In genomic region chr6:127516676-127517273, GRCh38 we compare ENCODE assay signal across 8 cellular contexts. TPM values are rescaled to one million over a fixed set of nuclear protein-coding genes. Genes with fewer than 3 reads are reported as not detected.
A peak's percentile ranks its signal among the peaks of the same experiment; 100 is the strongest.
DNase-seq lines count a peak whose midpoint lies in the region; ATAC-seq and TF ChIP-seq lines count a peak whose summit lies in the region.

No MANE protein-coding gene starts in this region.

- H3K9me3 ChIP-seq in MM.1S (replicated peaks; ENCODE audit: insufficient read depth, low read length) (no peaks in the 10 kb centered on the region), spleen (no peaks in the 10 kb centered on the region)

- no peak overlapping the region for H3K27ac Mint-ChIP-seq in HFFc6
- H3K27ac Mint-ChIP-seq in brain = peak overlapping the region; percentile 88 to 99 (median 98)

- H3K36me3 ChIP-seq in MM.1S (replicated peaks; ENCODE audit: insufficient read depth, low read length) (no peaks in the 10 kb centered on the region), spleen (no peaks in the 10 kb centered on the region)

- H3K27me3 Mint-ChIP-seq in HFFc6 (ENCODE audit: insufficient read depth) = peaks cover 19% of the 10 kb centered on the region
- H3K27me3 Mint-ChIP-seq in brain = peaks cover 35% of the 10 kb centered on the region

- H3K36me3 Mint-ChIP-seq in HFFc6 (ENCODE audit: low read depth) (0 out of 2 replicates have a peak, but pooled peaks cover 4% of the 10 kb centered on the region), brain (peaks cover 26% of the 10 kb centered on the region)

- no peaks in the 10 kb centered on the region for H3F3A ChIP-seq in MM.1S (ENCODE audit: insufficient read depth, low read length)

- peak overlapping the region; percentile 88 for H3K4me3 Mint-ChIP-seq in HFFc6
- peak overlapping the region; percentile 91 to 98 (median 93) for H3K4me3 Mint-ChIP-seq in brain

- H3K4me1 Mint-ChIP-seq in HFFc6 (ENCODE audit: low read depth) (peaks cover 32% of the 10 kb centered on the region), brain (peaks cover 69% of the 10 kb centered on the region)

- no peak for TF ChIP-seq POLR2A in spleen (IDR thresholded peaks at IDR 0.05)

- H3K79me2 ChIP-seq in MM.1S (ENCODE audit: low read length) = no peaks in the 10 kb centered on the region

- H3K27me3 ChIP-seq in MM.1S (replicated peaks; ENCODE audit: insufficient read depth, low read length) (no peaks in the 10 kb centered on the region), spleen (replicated peaks in 1 of 7) (peaks cover 0 to 78% (median 60%) of the 10 kb centered on the region in 7 donors)

- H4K20me1 ChIP-seq in MM.1S (ENCODE audit: insufficient read depth, low read length) = no peaks in the 10 kb centered on the region

- H3K27ac ChIP-seq in MM.1S (ENCODE audit: low read length) = no peak overlapping the region
- H3K27ac ChIP-seq in spleen = peak overlapping the region in 3 of 8 donors; percentile 45 to 60 (median 50)

- peak overlapping the region; percentile 77 for H3K4me3 ChIP-seq in MM.1S (ENCODE audit: low read length)
- peak overlapping the region; percentile 62 to 86 (median 70) for H3K4me3 ChIP-seq in spleen

- H3K9me2 ChIP-seq in MM.1S (replicated peaks; ENCODE audit: insufficient read depth, low read length) = no peaks in the 10 kb centered on the region

- peak; percentile 84 for DNase-seq in NCI-H510A treated with DMSO at 0.1 percent for 48 hours (lab: John Stamatoyannopoulos, UW)
- DNase-seq in NCI-H510A (lab: John Stamatoyannopoulos, UW) = no peak
- peak; percentile 41 for DNase-seq in HFFc6
- peak; percentile 39 for DNase-seq in MM.1S
- DNase-seq in iPS-NIHi11 (ENCODE audit: low spot score) = peak; percentile 65
- DNase-seq in spleen = no peak

- peak; percentile 75 for ATAC-seq in SK-N-SH treated with all-trans-retinoic acid at 6 μM for 48 hours

- H2AFZ ChIP-seq in MM.1S (ENCODE audit: low read length) = peak overlapping the region; percentile 86

- H3K4me1 ChIP-seq in MM.1S (ENCODE audit: low read length) (no peaks in the 10 kb centered on the region), spleen (peaks cover 15 to 46% (median 38%) of the 10 kb centered on the region in 6 donors)

- 8 to 13% (median 10%) methylated on average over 6 of the region's 6 CpGs for WGBS in spleen, 5 donors

- intact Hi-C loops in spleen (cut with DNase I; ENCODE audit: low total_unique reads) = no loop called here

- H3K9ac ChIP-seq in MM.1S (ENCODE audit: low read length) = no peak overlapping the region

- no peaks in the 10 kb centered on the region for H3K9me3 Mint-ChIP-seq in HFFc6
- H3K9me3 Mint-ChIP-seq in brain = peaks cover 0 to 9% (median 0%) of the 10 kb centered on the region in 5 experiments

- peak overlapping the region; percentile 92 for H3K4me2 ChIP-seq in MM.1S (ENCODE audit: low read depth, low read length)

- TF ChIP-seq CTCF in HFFc6 (IDR thresholded peaks at IDR 0.05) = peak; percentile 82
- peak; percentile 84 for TF ChIP-seq CTCF in MM.1S (IDR thresholded peaks at IDR 0.05; ENCODE audit: low read length)
- TF ChIP-seq CTCF in brain (conservative IDR thresholded peaks at IDR 0.05) = peak; percentile 64 to 83
- peak; percentile 18 to 72 (median 64) for TF ChIP-seq CTCF in spleen (IDR thresholded peaks at IDR 0.05 in 8 of 11, conservative IDR thresholded peaks at IDR 0.05 in 3 of 11)

TF ChIP-seq in SK-N-SH treated with all-trans-retinoic acid at 6 μM for 48 hours, 23 proteins besides CTCF, POLR2A, EP300 and RAD21 (continues in another document):
- TF ChIP-seq GLIS3 (CRISPR knock-in tag; IDR thresholded peaks at IDR 0.05) = no peak
- no peak for TF ChIP-seq CSRNP3 (CRISPR knock-in tag; IDR thresholded peaks at IDR 0.05)
- TF ChIP-seq ARNTL (CRISPR knock-in tag; IDR thresholded peaks at IDR 0.05; ENCODE audit: borderline replicate concordance, low read depth) = no peak
- no peak for TF ChIP-seq TOX (CRISPR knock-in tag; IDR thresholded peaks at IDR 0.05; ENCODE audit: borderline replicate concordance)
- no peak for TF ChIP-seq SNAI2 (CRISPR knock-in tag; IDR thresholded peaks at IDR 0.05)
- TF ChIP-seq TCF4 (CRISPR knock-in tag; IDR thresholded peaks at IDR 0.05; ENCODE audit: borderline replicate concordance) = no peak; the same call in 1 of the 2 replicates
- no peak for TF ChIP-seq PATZ1 (CRISPR knock-in tag; IDR thresholded peaks at IDR 0.05; ENCODE audit: borderline replicate concordance)
- TF ChIP-seq ZNF565 (CRISPR knock-in tag; conservative IDR thresholded peaks at IDR 0.05; ENCODE audit: low read depth) = no peak
- TF ChIP-seq ZNF70 (CRISPR knock-in tag; IDR thresholded peaks at IDR 0.05) = no peak
- no peak for TF ChIP-seq CREB5 (CRISPR knock-in tag; IDR thresholded peaks at IDR 0.05; ENCODE audit: low read depth)
- TF ChIP-seq TSHZ2 (CRISPR knock-in tag; IDR thresholded peaks at IDR 0.05) = no peak
- TF ChIP-seq ESRRG (CRISPR knock-in tag; IDR thresholded peaks at IDR 0.05) = no peak

RNA-seq across cellular contexts. Expression of gene KIAA0408, which starts 57.6 kb away (rescaled TPM):
- 1 to 10 TPM; 1.4 to 3.5 (median 2.3) TPM for total RNA-seq in HFFc6 (2021; fragmentation: NEBNext Ultra II Directional; extraction: Animal tissue kit (Norgen Biotek cat#: 25700))
- polyA plus RNA-seq in brain (ENCODE audit: insufficient read depth, low read depth, low replicate concordance) = 24.9 TPM
- total RNA-seq in spleen = 1 to 10 TPM; 2.4 to 6.6 (median 2.5) TPM
- polyA plus RNA-seq in spleen = 1 to 10 TPM in 2 of 3 donors, under 1 TPM in 1; 0.65 to 2.7 (median 1.1) TPM

Comparison
In these comparisons a context has a peak if more than half of its experiments do, and no peak if none do; other contexts are left out.
1. DNase-seq: peak in NCI-H510A treated with DMSO at 0.1 percent for 48 hours (single experiment), HFFc6 (single experiment), MM.1S (single experiment) and iPS-NIHi11 (single experiment); none in NCI-H510A (single experiment) and spleen (single experiment).
2. Peak in every context shown above with its lines, with median percentiles within 50 percentile points of each other: CTCF ChIP-seq.